ENCODE assay signal across 8 cellular contexts in the genomic region with DNA sequence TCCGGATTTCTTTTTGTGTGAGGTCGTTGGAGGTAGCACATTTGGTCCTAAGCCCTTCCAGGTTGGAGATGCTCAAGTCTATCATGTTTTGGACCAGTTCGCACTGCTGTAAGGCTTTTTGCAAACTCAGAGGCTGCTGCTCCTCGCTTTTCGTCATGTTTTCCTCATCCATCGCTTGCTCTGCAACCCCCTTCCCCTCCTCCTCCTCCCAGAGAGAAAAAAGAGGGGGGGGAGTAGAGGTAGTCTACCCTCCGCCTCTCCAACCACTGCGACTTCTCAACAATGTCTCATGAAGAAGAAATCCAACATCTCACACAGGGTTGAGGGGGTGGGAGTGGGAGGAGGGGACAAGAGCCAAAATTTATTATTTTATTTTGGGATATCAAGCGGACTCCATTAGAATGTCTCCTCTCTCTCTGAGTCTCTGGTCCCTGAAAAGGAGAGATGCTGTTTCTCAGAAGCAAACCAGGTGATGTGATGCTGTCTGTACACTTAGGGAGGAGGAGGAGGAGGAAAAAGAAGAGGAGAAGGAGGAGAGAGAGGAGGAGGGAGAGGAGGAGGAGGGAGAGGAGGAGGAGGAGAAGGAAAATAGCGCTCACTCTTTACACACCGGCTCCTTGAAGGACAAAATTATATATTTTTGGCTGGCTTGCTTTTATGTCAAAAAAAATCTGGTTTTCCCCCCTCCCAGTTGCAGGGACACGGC. TPM values are rescaled to one million over a fixed set of nuclear protein-coding genes. Genes with fewer than 3 reads are reported as not detected.
DNase-seq lines count a peak whose midpoint lies in the region; ATAC-seq and TF ChIP-seq lines count a peak whose summit lies in the region.

No MANE protein-coding gene starts in this region.

- peaks cover 16% of the 10 kb centered on the region for H3K9me3 Mint-ChIP-seq in mesothelial cell of epicardium

- H3K36me3 Mint-ChIP-seq in mesothelial cell of epicardium, result peaks cover 3% of the 10 kb centered on the region

- no peak for TF ChIP-seq EP300 in gastroesophageal sphincter (IDR thresholded peaks at IDR 0.05)

- no peaks in the 10 kb centered on the region for H3K36me3 ChIP-seq in HEK293 (ENCODE audit: control insufficient read depth in 2 of 2, insufficient read depth in 1 of 2, low read length in 2 of 2)
- no peaks in the 10 kb centered on the region for H3K36me3 ChIP-seq in body of pancreas (replicated peaks in 1 of 2; ENCODE audit: insufficient read depth in 1 of 2, low read depth in 2 of 2)
- no peaks in the 10 kb centered on the region for H3K36me3 ChIP-seq in gastroesophageal sphincter

- H3K4me1 ChIP-seq in HEK293 (ENCODE audit: control insufficient read depth, insufficient read depth, low read length) (0 out of 2 replicates have a peak, but pooled peaks cover 2% of the 10 kb centered on the region), body of pancreas (peaks cover 10% of the 10 kb centered on the region), gastroesophageal sphincter (peaks cover 0 to 10% (median 0%) of the 10 kb centered on the region in 3 donors)

- H3K4me1 Mint-ChIP-seq in mesothelial cell of epicardium, result peaks cover 8% of the 10 kb centered on the region

- peak overlapping the region; percentile 73 for H3K4me3 Mint-ChIP-seq in mesothelial cell of epicardium

- H3K9me3 ChIP-seq in HEK293 (ENCODE audit: control insufficient read depth, insufficient read depth, low read depth, low read length) (no peaks in the 10 kb centered on the region), body of pancreas (no peaks in the 10 kb centered on the region), gastroesophageal sphincter (peaks cover 0 to 31% (median 0%) of the 10 kb centered on the region in 3 donors)

- peaks cover 79% of the 10 kb centered on the region for H3K27me3 Mint-ChIP-seq in mesothelial cell of epicardium (ENCODE audit: low read depth)

- ATAC-seq in body of pancreas, result no peak
- no peak for ATAC-seq in HG02610 (IDR thresholded peaks at IDR 0.05; ENCODE audit: unreplicated experiment)
- no peak for ATAC-seq in gastroesophageal sphincter
- no peak for ATAC-seq in GM21423 (IDR thresholded peaks at IDR 0.05; ENCODE audit: unreplicated experiment)

- TF ChIP-seq CTCF in AG09309 (IDR thresholded peaks at IDR 0.05; ENCODE audit: control insufficient read depth, insufficient read depth, low read depth, low read length, missing control alignments) (no peak), HEK293 (tag by site-specific recombination; IDR thresholded peaks at IDR 0.05) (no peak), body of pancreas (IDR thresholded peaks at IDR 0.05) (no peak), mesothelial cell of epicardium (IDR thresholded peaks at IDR 0.05; ENCODE audit: unreplicated experiment) (no peak), gastroesophageal sphincter (IDR thresholded peaks at IDR 0.05) (no peak)

- H3K27me3 ChIP-seq in body of pancreas (no peaks in the 10 kb centered on the region), gastroesophageal sphincter (peaks cover 71% of the 10 kb centered on the region)

- H3K27ac Mint-ChIP-seq in mesothelial cell of epicardium, result peak overlapping the region; percentile 82

- 3 to 8% methylated on average over 12 of the region's 12 CpGs for WGBS in body of pancreas, 2 donors
- WGBS in gastroesophageal sphincter (ENCODE audit: low coverage in 1 of 2), 2 donors, result 1 to 4% methylated on average over 7 to 11 of the region's 12 CpGs

- TF ChIP-seq POLR2A in body of pancreas (IDR thresholded peaks at IDR 0.05) (no peak), gastroesophageal sphincter (IDR thresholded peaks at IDR 0.05) (no peak)

- H3K27ac ChIP-seq in HEK293 (ENCODE audit: extremely low read depth, low read depth, low read length) (peak overlapping the region; percentile 59; the same call in 1 of the 2 replicates), body of pancreas (peak overlapping the region; percentile 63 to 93 (median 86)), gastroesophageal sphincter (no peak overlapping the region)

- POLR2A ChIA-PET in HEK293 (lab: Yijun Ruan, JAX), result interaction anchor here (0.8 kb wide), 1 partner anchor 48 kb away, joined by 3 read pairs; a partner anchor contains a TSS

- peak overlapping the region; percentile 41 for H3K4me3 ChIP-seq in AG09309 (ENCODE audit: control insufficient read depth, low read depth, low read length)
- peak overlapping the region; percentile 60 for H3K4me3 ChIP-seq in HEK293 (ENCODE audit: low read depth, low read length)
- H3K4me3 ChIP-seq in body of pancreas, result peak overlapping the region; percentile 77 to 89
- peak overlapping the region in 1 of 2 donors; percentile 38 for H3K4me3 ChIP-seq in gastroesophageal sphincter

- intact Hi-C loops in body of pancreas (cut with DNase I), result no loop called here

- no peak for DNase-seq in AG09309 (ENCODE audit: low read depth)
- DNase-seq in body of pancreas, result no peak
- DNase-seq in mesothelial cell of epicardium (ENCODE audit: low spot score in 2 of 2, unreplicated experiment in 2 of 2), result no peak
- DNase-seq in NCI-H2196 (lab: John Stamatoyannopoulos, UW; ENCODE audit: unreplicated experiment), result no peak

- CTCF ChIA-PET in HEK293 (lab: Yijun Ruan, JAX), result no interaction called here

TF ChIP-seq in HEK293, 187 proteins besides CTCF, POLR2A, EP300 and RAD21:
- TF ChIP-seq ZFHX2 (tag by site-specific recombination; conservative IDR thresholded peaks at IDR 0.05) (peak; percentile 52), ZNF335 (tag by site-specific recombination; conservative IDR thresholded peaks at IDR 0.05) (peak; percentile 55), ZNF585B (tag by site-specific recombination; IDR thresholded peaks at IDR 0.05) (no peak), SP3 (tag by site-specific recombination; IDR thresholded peaks at IDR 0.05) (peak; percentile 32; the same call in 1 of the 2 replicates), ZNF366 (tag by site-specific recombination; conservative IDR thresholded peaks at IDR 0.05) (peak; percentile 46; the same call in 1 of the 2 replicates), EGR2 (tag by site-specific recombination; IDR thresholded peaks at IDR 0.05; ENCODE audit: low read depth) (peak; percentile 78), ZNF501 (tag by site-specific recombination; IDR thresholded peaks at IDR 0.05) (no peak), KLF8 (tag by site-specific recombination; IDR thresholded peaks at IDR 0.05) (no peak)
- TF ChIP-seq, protein P1, sequence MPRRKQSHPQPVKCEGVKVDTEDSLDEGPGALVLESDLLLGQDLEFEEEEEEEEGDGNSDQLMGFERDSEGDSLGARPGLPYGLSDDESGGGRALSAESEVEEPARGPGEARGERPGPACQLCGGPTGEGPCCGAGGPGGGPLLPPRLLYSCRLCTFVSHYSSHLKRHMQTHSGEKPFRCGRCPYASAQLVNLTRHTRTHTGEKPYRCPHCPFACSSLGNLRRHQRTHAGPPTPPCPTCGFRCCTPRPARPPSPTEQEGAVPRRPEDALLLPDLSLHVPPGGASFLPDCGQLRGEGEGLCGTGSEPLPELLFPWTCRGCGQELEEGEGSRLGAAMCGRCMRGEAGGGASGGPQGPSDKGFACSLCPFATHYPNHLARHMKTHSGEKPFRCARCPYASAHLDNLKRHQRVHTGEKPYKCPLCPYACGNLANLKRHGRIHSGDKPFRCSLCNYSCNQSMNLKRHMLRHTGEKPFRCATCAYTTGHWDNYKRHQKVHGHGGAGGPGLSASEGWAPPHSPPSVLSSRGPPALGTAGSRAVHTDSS (tag by site-specific recombination; IDR thresholded peaks at IDR 0.05), result peak; percentile 75
TF ChIP-seq in HEK293: peak in this region for 6.

RNA-seq across cellular contexts. Expression of a gene that starts 0.6 kb away (rescaled TPM):
- total RNA-seq in body of pancreas (1 to 10 TPM in 1 of 2 donors, under 1 TPM in 1; 0.66 to 1.0 TPM), mesothelial cell of epicardium (0.69 to 0.71 TPM (median 0.70 TPM) in 3 replicates), gastroesophageal sphincter (under 1 TPM in 3 of 4 donors, not detected in 1; under 0.01 to 0.08 (median under 0.01) TPM)

RNA-seq across cellular contexts. Expression of a gene that starts 48.3 kb away (rescaled TPM):
- total RNA-seq in body of pancreas (1 to 10 TPM; 4.6 to 6.2 TPM), mesothelial cell of epicardium (20.1 to 22.8 TPM (median 21.9 TPM) in 3 replicates), gastroesophageal sphincter (10 to 100 TPM in 2 of 4 donors, 1 to 10 TPM in 2; 7.3 to 13.5 (median 9.0) TPM)

Comparison
In these comparisons a context has a peak if more than half of its experiments do, and no peak if none do; other contexts are left out.
1. H3K27ac ChIP-seq: peak in HEK293 (single experiment) and body of pancreas (4 of 4); none in gastroesophageal sphincter (0 of 4).